In the genomic region with DNA sequence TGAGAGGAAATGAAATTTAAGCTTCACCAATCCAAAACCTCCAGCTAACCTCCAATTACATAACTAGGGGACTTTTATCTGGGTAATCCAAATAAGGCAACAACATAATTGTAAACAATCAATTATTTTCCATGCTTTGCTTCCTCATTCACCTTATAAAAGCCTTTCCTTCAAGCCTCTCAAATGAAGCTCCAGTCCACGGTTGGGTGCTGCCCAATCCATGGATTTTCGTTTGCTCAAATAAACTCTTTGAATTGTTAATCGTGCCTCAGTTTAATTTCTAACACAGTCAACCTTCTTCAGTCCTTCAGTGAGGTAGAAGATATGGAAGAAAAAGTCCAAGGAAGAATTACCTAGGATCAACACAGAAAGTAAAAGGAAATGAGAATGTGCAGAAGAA, we compare ENCODE assay signal across 8 cellular contexts.
"Had no signal": no experiment of that assay in that cellular context is flagged by ENCODE, and none has a peak within 500 bp of the region (broad histone marks: within the 10 kb centered on the region; RNA-seq: fewer than 3 reads in every experiment).

No MANE protein-coding gene starts in this region.

- H3K27ac Mint-ChIP-seq: GM23338, H9, HFFc6 had no signal

- H3K9me3 Mint-ChIP-seq: GM23338, HFFc6 had no signal

- H3K4me3 Mint-ChIP-seq: GM23338, H9, HFFc6 had no signal

- DNase-seq: GM23248, GOT3, H7, H9, HCEC 1CT, HFFc6 had no signal

- H3K36me3 ChIP-seq: HAP-1 had no signal

- H3K27ac ChIP-seq: GM23248 had no signal

- H3K9me3 ChIP-seq: HAP-1 had no signal

- H3K4me1 ChIP-seq: HAP-1 had no signal

- H3K4me3 ChIP-seq: GM23248, GM23338, HAP-1 had no signal
